In the genomic region with DNA sequence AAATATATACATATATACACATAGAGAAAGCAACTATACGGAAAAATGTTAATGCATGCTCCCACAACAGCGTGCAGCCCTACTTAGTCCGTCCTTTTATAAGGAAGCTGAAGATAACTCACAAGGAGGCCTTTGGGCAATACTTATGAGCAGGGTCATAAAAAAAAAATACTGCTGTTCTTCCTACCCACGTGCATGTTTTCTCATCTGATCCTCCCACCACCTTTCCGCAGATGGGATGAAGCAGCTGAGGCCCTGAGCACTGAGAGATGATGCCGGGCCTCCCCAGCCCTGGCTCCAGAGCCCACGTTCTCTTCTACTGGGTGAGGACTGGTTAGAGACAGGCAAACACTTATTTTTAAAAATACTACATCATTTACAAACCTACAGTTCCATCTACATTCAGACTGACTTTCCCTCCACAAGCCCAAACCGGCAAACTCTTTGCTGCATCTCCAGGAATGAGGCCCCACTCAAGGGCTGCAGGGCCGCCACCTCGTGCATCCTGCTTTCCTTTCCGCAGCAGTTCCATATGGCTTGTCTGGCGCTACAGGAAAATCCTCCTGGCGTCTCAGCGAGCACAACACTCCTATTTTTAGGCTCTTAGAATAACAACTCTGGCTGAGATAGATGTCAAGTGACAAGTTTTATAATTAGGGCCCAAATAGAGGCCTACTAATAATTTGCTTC, we compare ENCODE assay signal across 10 cellular contexts. TPM values are rescaled to one million over a fixed set of nuclear protein-coding genes. Genes with fewer than 3 reads are reported as not detected.
DNase-seq lines count a peak whose midpoint lies in the region; ATAC-seq and TF ChIP-seq lines count a peak whose summit lies in the region.
"Had no signal": no experiment of that assay in that cellular context is flagged by ENCODE, and none has a peak within 500 bp of the region (broad histone marks: within the 10 kb centered on the region; RNA-seq: fewer than 3 reads in every experiment).

No MANE protein-coding gene starts in this region.

- peak overlapping the region in 1 of 3 donors; percentile 47 for H3K27ac ChIP-seq in thyroid gland

- H3K36me3 ChIP-seq in thyroid gland, result no peaks in the 10 kb centered on the region

- no peak for TF ChIP-seq CTCF in fibroblast of villous mesenchyme (IDR thresholded peaks at IDR 0.05; ENCODE audit: insufficient read depth, low read depth, low read length)
- no peak for TF ChIP-seq CTCF in thyroid gland (IDR thresholded peaks at IDR 0.05)

- peaks cover 12 to 41% of the 10 kb centered on the region in 2 donors for H3K4me1 ChIP-seq in thyroid gland

- no peaks in the 10 kb centered on the region for H3K9me3 ChIP-seq in thyroid gland

- WGBS in thyroid gland, 2 donors, result 68% methylated on average over 14 of the region's 14 CpGs

- no peaks in the 10 kb centered on the region for H3K27me3 ChIP-seq in thyroid gland

- intact Hi-C loops in thyroid gland (cut with DNase I), result no loop called here

- H3K4me3 ChIP-seq in fibroblast of villous mesenchyme (ENCODE audit: low read depth, low read length) (no peak overlapping the region), thyroid gland (replicated peaks in 1 of 3) (no peak overlapping the region)

- TF ChIP-seq POLR2A in thyroid gland (IDR thresholded peaks at IDR 0.05) (no peak), GM18505 (IDR thresholded peaks at IDR 0.05; ENCODE audit: borderline replicate concordance, extremely low read depth, insufficient read depth, insufficient read length) (no peak)

- DNase-seq in DMS 273 (lab: John Stamatoyannopoulos, UW; ENCODE audit: unreplicated experiment), result peak; percentile 79
- peak; percentile 84 for DNase-seq in NCI-H82 (lab: John Stamatoyannopoulos, UW)
- DNase-seq in fibroblast of villous mesenchyme (ENCODE audit: low read depth), result peak; percentile 59
- peak; percentile 23 for DNase-seq in pons (ENCODE audit: low spot score)
- no peak for DNase-seq in thyroid gland
- no peak for DNase-seq in glomerular visceral epithelial cell (ENCODE audit: extremely low spot score)
- no peak for DNase-seq in NCI-H345 (lab: John Stamatoyannopoulos, UW)
- DNase-seq: HFFc6; stimulated activated naive CD8-positive, alpha-beta T cell treated with anti-CD3 and anti-CD28 coated beads, Interleukin-15, Interleukin-2, amounts not matched to agents 100 U/mL and 50 U/mL, for 24 hours had no signal

- no peak for ATAC-seq in GM18505 (IDR thresholded peaks at IDR 0.05; ENCODE audit: unreplicated experiment)
- ATAC-seq: stimulated activated naive CD8-positive, alpha-beta T cell treated with anti-CD3 and anti-CD28 coated beads, Interleukin-15, Interleukin-2, amounts not matched to agents 100 U/mL and 50 U/mL, for 24 hours had no signal

RNA-seq across cellular contexts. Expression of gene TBC1D8, which starts 41.6 kb away (rescaled TPM):
- total RNA-seq in fibroblast of villous mesenchyme (10.6 and 13.4 TPM in 2 replicates), thyroid gland (10 to 100 TPM; 16.4 to 36.8 (median 27.1) TPM)

Comparison
In these comparisons a context has a peak if more than half of its experiments do, and no peak if none do; other contexts are left out.
1. DNase-seq: peak in DMS 273 (single experiment), NCI-H82 (single experiment), fibroblast of villous mesenchyme (single experiment) and pons (single experiment); none in thyroid gland (0 of 2), glomerular visceral epithelial cell (single experiment) and NCI-H345 (single experiment).